21 cellular contexts compared by ENCODE assay signal in the genomic region with DNA sequence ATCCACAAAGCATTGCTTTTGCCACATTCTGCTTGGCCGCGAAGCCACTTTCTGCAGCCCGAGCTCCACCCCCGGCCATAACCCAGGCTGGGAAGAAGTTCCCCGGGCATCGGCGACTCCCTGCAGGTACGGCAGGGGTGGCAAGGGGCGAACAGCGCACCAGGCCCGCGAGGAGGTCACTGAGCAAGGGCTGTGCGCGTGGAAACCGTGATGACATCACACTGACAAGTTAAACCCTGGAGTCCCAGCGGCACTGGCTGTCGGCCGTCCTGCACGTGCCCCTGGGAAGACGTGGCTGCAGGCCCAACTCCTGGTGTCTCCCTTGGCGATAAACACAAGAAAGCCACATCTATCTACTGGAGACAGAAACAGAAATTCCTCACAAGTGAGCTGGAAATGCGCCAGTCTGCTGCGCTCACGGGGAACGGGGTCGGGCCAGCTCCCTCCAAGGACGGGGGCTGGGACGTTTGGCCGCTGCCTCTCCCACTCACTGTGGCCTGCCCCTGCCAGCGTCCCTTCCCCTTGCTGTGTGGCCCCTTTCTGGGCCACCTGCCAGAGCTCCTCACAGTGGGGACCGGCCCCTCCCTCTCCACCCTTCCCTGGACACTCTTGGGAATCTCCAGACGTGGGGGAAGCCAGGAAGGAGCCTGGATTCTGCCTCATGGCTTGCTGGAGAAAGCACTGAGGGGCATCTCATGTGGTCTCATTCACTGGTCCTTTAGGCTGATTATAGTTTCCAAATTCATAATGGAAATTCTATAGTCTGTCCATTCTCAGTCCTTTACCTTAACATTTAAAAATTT.
DNase-seq lines count a peak whose midpoint lies in the region; ATAC-seq, FAIRE-seq and TF ChIP-seq lines count a peak whose summit lies in the region.
"Had no signal": no experiment of that assay in that cellular context is flagged by ENCODE, and none has a peak within 500 bp of the region (broad histone marks: within the 10 kb centered on the region; RNA-seq: fewer than 3 reads in every experiment).

No MANE protein-coding gene starts in this region.

- no peak overlapping the region for H2AFZ ChIP-seq in DND-41 (ENCODE audit: low read depth, low read length)
- H2AFZ ChIP-seq in astrocyte (ENCODE audit: low read depth, low read length): peak overlapping the region; percentile 56
- H2AFZ ChIP-seq: GM23338, PC-9 had no signal

- H4K20me1 ChIP-seq in BLaER1 (no peaks in the 10 kb centered on the region), DND-41 (ENCODE audit: insufficient read depth, low read length) (peaks cover 5% of the 10 kb centered on the region; the same call in 1 of the 2 replicates), astrocyte (ENCODE audit: insufficient read depth, low read length) (peaks cover 21% of the 10 kb centered on the region)

- H3K27ac Mint-ChIP-seq in astrocyte (ENCODE audit: unreplicated experiment) (no peak overlapping the region), mesothelial cell of epicardium (no peak overlapping the region)
- H3K27ac Mint-ChIP-seq: GM23338 had no signal

- H3K4me1 Mint-ChIP-seq in astrocyte (ENCODE audit: low read depth, unreplicated experiment) (no peaks in the 10 kb centered on the region), mesothelial cell of epicardium (peaks cover 8% of the 10 kb centered on the region)
- H3K4me1 Mint-ChIP-seq: GM23338 had no signal

- TF ChIP-seq CTCF in DND-41 (IDR thresholded peaks at IDR 0.05; ENCODE audit: borderline replicate concordance, extremely low read depth, low read length, poor library complexity, severe bottlenecking) (no peak), astrocyte (IDR thresholded peaks at IDR 0.05; ENCODE audit: insufficient read depth, low read depth, low read length) (no peak), mesothelial cell of epicardium (IDR thresholded peaks at IDR 0.05; ENCODE audit: unreplicated experiment) (no peak)

- H3K36me3 Mint-ChIP-seq in astrocyte (ENCODE audit: low read depth, unreplicated experiment) (no peaks in the 10 kb centered on the region), mesothelial cell of epicardium (no peaks in the 10 kb centered on the region)

- ATAC-seq in DND-41 (ENCODE audit: insufficient read depth, low read depth) (no peak), GM21737 (IDR thresholded peaks at IDR 0.05; ENCODE audit: unreplicated experiment) (no peak), GM21825 (IDR thresholded peaks at IDR 0.05; ENCODE audit: unreplicated experiment) (no peak)
- ATAC-seq: GM23338, left colon had no signal

- H3K4me1 ChIP-seq in BLaER1 (peaks cover 95% of the 10 kb centered on the region), DND-41 (ENCODE audit: insufficient read depth, low read length) (peaks cover 86% of the 10 kb centered on the region), astrocyte (ENCODE audit: insufficient read depth, low read length) (peaks cover 10% of the 10 kb centered on the region)
- H3K4me1 ChIP-seq: tibial artery had no signal

- H3K4me2 ChIP-seq in BLaER1 (peak overlapping the region; percentile 84), DND-41 (ENCODE audit: insufficient read depth, low read length) (peak overlapping the region; percentile 56; the same call in 1 of the 2 replicates), astrocyte (ENCODE audit: low read length) (peak overlapping the region; percentile 76)
- H3K4me2 ChIP-seq: GM23338, PC-9 had no signal

- H3K79me2 ChIP-seq in DND-41 (ENCODE audit: insufficient read depth, low read length): peaks cover 95% of the 10 kb centered on the region
- H3K79me2 ChIP-seq in astrocyte (ENCODE audit: insufficient read depth, low read length): no peaks in the 10 kb centered on the region

- H3K36me3 ChIP-seq in BLaER1: no peaks in the 10 kb centered on the region
- peaks cover 50% of the 10 kb centered on the region for H3K36me3 ChIP-seq in DND-41 (ENCODE audit: insufficient read depth, low read length)
- H3K36me3 ChIP-seq in astrocyte (ENCODE audit: insufficient read depth, low read length): no peaks in the 10 kb centered on the region
- H3K36me3 ChIP-seq: cardiac muscle cell, esophagus muscularis mucosa, tibial artery had no signal

- H3K9me3 ChIP-seq in BLaER1 (no peaks in the 10 kb centered on the region), DND-41 (ENCODE audit: insufficient read depth, low read length, severe bottlenecking) (no peaks in the 10 kb centered on the region), astrocyte (ENCODE audit: insufficient read depth, low read depth, low read length) (no peaks in the 10 kb centered on the region)
- H3K9me3 ChIP-seq: esophagus muscularis mucosa, tibial artery had no signal

- peak overlapping the region; percentile 37; the same call in 1 of the 2 replicates for H3K27ac ChIP-seq in BLaER1
- peak overlapping the region; percentile 89 for H3K27ac ChIP-seq in DND-41 (ENCODE audit: low read length)
- no peak overlapping the region for H3K27ac ChIP-seq in astrocyte (ENCODE audit: low read depth, low read length)
- H3K27ac ChIP-seq: cardiac muscle cell, esophagus muscularis mucosa, PC-9, SK-N-MC, tibial artery had no signal

- H3K4me3 ChIP-seq in BLaER1 (no peak overlapping the region), DND-41 (ENCODE audit: low read depth in 1 of 2, low read length in 2 of 2) (no peak overlapping the region), astrocyte (ENCODE audit: insufficient read depth, low read depth, low read length) (no peak overlapping the region)
- H3K4me3 ChIP-seq: cardiac muscle cell, GM23338, PC-9, SK-N-MC, tibial artery had no signal

- DNase-seq in DND-41 (no peak), astrocyte (ENCODE audit: low read depth) (peak; percentile 67), mesothelial cell of epicardium (ENCODE audit: low spot score in 2 of 2, unreplicated experiment in 2 of 2) (peak; percentile 60 to 76), T1000 (lab: John Stamatoyannopoulos, UW) (no peak)
- no peak for DNase-seq in activated CD4-positive, alpha-beta T cell treated with anti-CD3 and anti-CD28 coated beads for 1 hour
- DNase-seq: activated CD4-positive, CD25-positive, alpha-beta regulatory T cell treated with anti-CD3 and anti-CD28 coated beads, Interleukin-2, amount 50 U/mL, for 72 hours; effector CD4-positive, alpha-beta T cell; left colon; NCI-H1092 treated with DMSO at 0.1 percent for 48 hours; NCI-H748 treated with DMSO at 0.1 percent for 48 hours; PC-9; stimulated activated naive CD4-positive, alpha-beta T cell; T-helper 9 cell had no signal

- FAIRE-seq in astrocyte (lab: Jason Lieb, UNC): no peak

- H3K27me3 ChIP-seq in BLaER1: no peaks in the 10 kb centered on the region
- no peaks in the 10 kb centered on the region for H3K27me3 ChIP-seq in DND-41 (ENCODE audit: insufficient read depth, low read length, poor library complexity)
- H3K27me3 ChIP-seq in astrocyte (ENCODE audit: insufficient read depth, low read length): no peaks in the 10 kb centered on the region
- H3K27me3 ChIP-seq: cardiac muscle cell had no signal

- H3K9me3 Mint-ChIP-seq in astrocyte (ENCODE audit: unreplicated experiment): peaks cover 23% of the 10 kb centered on the region
- no peaks in the 10 kb centered on the region for H3K9me3 Mint-ChIP-seq in mesothelial cell of epicardium

- H3K4me3 Mint-ChIP-seq in astrocyte (ENCODE audit: unreplicated experiment) (no peak overlapping the region), mesothelial cell of epicardium (no peak overlapping the region)
- H3K4me3 Mint-ChIP-seq: GM23338 had no signal

- H3K9ac ChIP-seq in BLaER1 (no peak overlapping the region; the same call in 1 of the 2 replicates), DND-41 (ENCODE audit: low read depth, low read length) (peak overlapping the region; percentile 50), astrocyte (ENCODE audit: low read length) (no peak overlapping the region)

- H3K27me3 Mint-ChIP-seq in astrocyte (ENCODE audit: low read depth, unreplicated experiment) (no peaks in the 10 kb centered on the region), mesothelial cell of epicardium (ENCODE audit: low read depth) (peaks cover 26% of the 10 kb centered on the region)

Comparison
In these comparisons a context has a peak if more than half of its experiments do, and no peak if none do; other contexts are left out.
1. DNase-seq: peak in astrocyte (single experiment) and mesothelial cell of epicardium (2 of 2); none in DND-41 (single experiment), activated CD4-positive, alpha-beta T cell treated with anti-CD3 and anti-CD28 coated beads for 1 hour (single experiment) and T1000 (single experiment).
2. Peak in every context shown above with its lines, with median percentiles within 50 percentile points of each other: H3K4me2 ChIP-seq.